8 cellular contexts compared by ENCODE assay signal in the genomic region with DNA sequence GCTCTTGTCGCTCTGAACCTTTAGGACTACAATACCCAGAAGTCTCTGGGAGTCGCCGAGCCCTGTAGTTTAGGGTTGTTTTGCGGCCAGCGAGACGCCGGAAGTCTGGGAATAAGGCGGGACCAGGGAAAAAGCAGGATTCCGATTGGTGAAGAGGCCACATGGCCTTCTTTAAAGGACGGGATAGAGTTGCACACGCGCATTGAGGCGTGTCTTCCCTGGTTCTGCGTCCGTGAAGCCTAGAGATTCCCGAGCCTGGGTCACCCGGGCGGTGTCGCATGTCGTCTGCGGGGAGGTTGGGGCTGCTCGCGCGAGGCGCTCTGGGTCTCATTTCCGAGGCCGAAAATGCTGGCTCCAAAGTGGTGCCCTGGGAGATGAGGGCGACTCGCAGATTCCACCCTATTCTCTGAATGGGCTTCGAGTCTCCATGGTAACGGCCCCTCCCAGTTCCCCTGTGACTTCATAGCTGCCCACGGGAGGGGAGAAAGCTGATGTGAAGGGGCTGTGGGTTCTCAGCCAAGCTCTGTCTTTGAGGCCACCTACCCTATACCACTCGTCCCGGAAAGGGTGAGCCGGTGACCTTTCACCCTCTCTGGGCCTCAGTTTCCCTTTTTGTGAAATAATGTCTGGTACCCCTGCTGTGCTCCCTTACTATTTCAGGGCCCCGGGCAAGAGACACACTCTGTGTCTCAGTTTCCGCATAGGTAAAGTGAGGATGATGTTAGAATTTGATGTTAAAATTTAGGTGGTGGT. TPM values are rescaled to one million over a fixed set of nuclear protein-coding genes. Genes with fewer than 3 reads are reported as not detected.
A peak's percentile ranks its signal among the peaks of the same experiment; 100 is the strongest.
DNase-seq lines count a peak whose midpoint lies in the region; ATAC-seq and TF ChIP-seq lines count a peak whose summit lies in the region.

No MANE protein-coding gene starts in this region.

- peak overlapping the region; percentile 100 for H3K27ac ChIP-seq in caudate nucleus (ENCODE audit: low read depth, low read length)
- peak overlapping the region; percentile 97 for H3K27ac ChIP-seq in smooth muscle cell (ENCODE audit: low read depth)

- peak overlapping the region; percentile 100 for H3K27ac Mint-ChIP-seq in activated B cell treated with CpG ODN at 0.5 μM for 24 hours
- H3K27ac Mint-ChIP-seq in immature natural killer cell = peak overlapping the region; percentile 95 to 100 (median 99)

- peak; percentile 51 for TF ChIP-seq POLR2A in GM18951 (IDR thresholded peaks at IDR 0.05; ENCODE audit: extremely low read depth, insufficient read depth, insufficient read length)

- H3K27me3 ChIP-seq in smooth muscle cell (ENCODE audit: low read depth) = no peaks in the 10 kb centered on the region

- H3K9me3 ChIP-seq in smooth muscle cell (replicated peaks; ENCODE audit: low read depth) = no peaks in the 10 kb centered on the region

- H3K36me3 Mint-ChIP-seq in activated B cell treated with CpG ODN at 0.5 μM for 24 hours (ENCODE audit: low read depth) (peaks cover 24% of the 10 kb centered on the region), immature natural killer cell (peaks cover 3 to 5% (median 5%) of the 10 kb centered on the region in 3 donors)

- peak overlapping the region; percentile 77 for H3K4me3 ChIP-seq in smooth muscle cell

- no peaks in the 10 kb centered on the region for H4K20me1 ChIP-seq in smooth muscle cell (ENCODE audit: low read depth)

- H3K9me3 Mint-ChIP-seq in activated B cell treated with CpG ODN at 0.5 μM for 24 hours (no peaks in the 10 kb centered on the region), immature natural killer cell (no peaks in the 10 kb centered on the region)

- intact Hi-C loops in activated B cell treated with CpG ODN at 0.5 μM for 24 hours (cut with micrococcal nuclease) = loop anchor here (1.0 to 10.0 kb wide), 5 partner anchors 78 to 670 kb away; partner anchors contain the start of genes CCDC106, ZNF444, ZNF580 and ZNF581

- WGBS in smooth muscle cell (ENCODE audit: low lambda C conversion rate) = 4% methylated on average over 37 of the region's 37 CpGs

- ATAC-seq in HG03196 (IDR thresholded peaks at IDR 0.05; ENCODE audit: unreplicated experiment) (peak; percentile 82), activated B cell treated with CpG ODN at 0.5 μM for 24 hours (ENCODE audit: low read depth) (peak; percentile 81)

- H3K4me1 Mint-ChIP-seq in activated B cell treated with CpG ODN at 0.5 μM for 24 hours = peaks cover 19% of the 10 kb centered on the region
- H3K4me1 Mint-ChIP-seq in immature natural killer cell = peaks cover 22 to 29% of the 10 kb centered on the region in 2 donors

- H3K4me1 ChIP-seq in smooth muscle cell (ENCODE audit: low read depth) = peaks cover 8% of the 10 kb centered on the region

- POLR2A ChIA-PET in activated B cell treated with CpG ODN at 0.5 μM for 24 hours (lab: Charles Lee) = interaction anchor here (0.6 to 1.8 kb wide), 10 partner anchors 11 to 1575 kb away, joined by 3 to 10 read pairs (median 5); partner anchors contain the start of genes U2AF2 and ZNF583

- TF ChIP-seq CTCF in activated B cell treated with CpG ODN at 0.5 μM for 24 hours (IDR thresholded peaks at IDR 0.05) = no peak
- TF ChIP-seq CTCF in smooth muscle cell (IDR thresholded peaks at IDR 0.05; ENCODE audit: borderline replicate concordance, insufficient read depth, poor library complexity, severe bottlenecking) = no peak

- H3F3A ChIP-seq in smooth muscle cell (ENCODE audit: low read depth) = no peaks in the 10 kb centered on the region

- H3K27me3 Mint-ChIP-seq in activated B cell treated with CpG ODN at 0.5 μM for 24 hours (no peaks in the 10 kb centered on the region), immature natural killer cell (ENCODE audit: low read depth in 3 of 3) (peaks cover 15 to 23% (median 17%) of the 10 kb centered on the region in 3 donors)

- peaks cover 11% of the 10 kb centered on the region for H3K79me2 ChIP-seq in smooth muscle cell (ENCODE audit: low read depth)

- H3K4me3 Mint-ChIP-seq in activated B cell treated with CpG ODN at 0.5 μM for 24 hours (peak overlapping the region; percentile 96), immature natural killer cell (peak overlapping the region; percentile 91 to 97 (median 96))

- DNase-seq in AG08396 (ENCODE audit: low spot score) = peak; percentile 94
- peak; percentile 98 for DNase-seq in NCI-H226
- peak; percentile 77 for DNase-seq in activated B cell treated with CpG ODN at 0.5 μM for 24 hours
- peak in 60 of 61 donors; percentile 69 to 99 (median 95) for DNase-seq in caudate nucleus (lab: John Stamatoyannopoulos, UW)
- peak; percentile 94 to 96 (median 95) for DNase-seq in immature natural killer cell
- DNase-seq in smooth muscle cell (lab: John Stamatoyannopoulos, UW; ENCODE audit: unreplicated experiment) = peak; percentile 89

- peak overlapping the region; percentile 95 for H3K9ac ChIP-seq in smooth muscle cell (ENCODE audit: low read depth)

- H2AFZ ChIP-seq in smooth muscle cell (ENCODE audit: low read depth) = peak overlapping the region; percentile 81

- H3K36me3 ChIP-seq in smooth muscle cell (ENCODE audit: low read depth) = no peaks in the 10 kb centered on the region

- H3K4me2 ChIP-seq in smooth muscle cell = peak overlapping the region; percentile 95

- in situ Hi-C loops in GM18951 (cut with MboI; ENCODE audit: low sequenced_read_pairs, unreplicated experiment) = loop anchor here (25.0 kb wide), 1 partner anchor 228 kb away; no protein-coding TSS in a partner anchor

- CTCF ChIA-PET in activated B cell treated with CpG ODN at 0.5 μM for 24 hours (lab: Charles Lee) = interaction anchor here (1.4 kb wide), 1 partner anchor 18 kb away, joined by 4 read pairs; no protein-coding TSS in a partner anchor

RNA-seq across cellular contexts. Expression of gene ZSCAN5A, which starts 0.6 kb away (rescaled TPM):
- total RNA-seq in activated B cell treated with CpG ODN at 0.5 μM for 24 hours (14.0 and 17.8 TPM in 2 replicates), smooth muscle cell (4.7 and 7.4 TPM in 2 replicates)
- polyA plus RNA-seq in immature natural killer cell (10 to 100 TPM in 1 of 3 donors, 1 to 10 TPM in 2; 4.3 to 11.4 (median 7.7) TPM), smooth muscle cell (5.3 and 11.0 TPM in 2 replicates)

RNA-seq across cellular contexts. Expression of gene EDDM13, which starts 42.7 kb away (rescaled TPM):
- total RNA-seq in activated B cell treated with CpG ODN at 0.5 μM for 24 hours (not detected in 2 replicates), smooth muscle cell (not detected in 2 replicates)
- polyA plus RNA-seq in immature natural killer cell (1 to 10 TPM; 4.5 to 7.7 (median 4.9) TPM), smooth muscle cell (0.58 and 0.80 TPM in 2 replicates)

Comparison
In these comparisons a context has a peak if more than half of its experiments do, and no peak if none do; other contexts are left out.
1. Peak in every context shown above with its lines: DNase-seq, ATAC-seq, H3K4me3 ChIP-seq and H3K27ac ChIP-seq.